1 cellular context compared by ENCODE assay signal in the genomic region with DNA sequence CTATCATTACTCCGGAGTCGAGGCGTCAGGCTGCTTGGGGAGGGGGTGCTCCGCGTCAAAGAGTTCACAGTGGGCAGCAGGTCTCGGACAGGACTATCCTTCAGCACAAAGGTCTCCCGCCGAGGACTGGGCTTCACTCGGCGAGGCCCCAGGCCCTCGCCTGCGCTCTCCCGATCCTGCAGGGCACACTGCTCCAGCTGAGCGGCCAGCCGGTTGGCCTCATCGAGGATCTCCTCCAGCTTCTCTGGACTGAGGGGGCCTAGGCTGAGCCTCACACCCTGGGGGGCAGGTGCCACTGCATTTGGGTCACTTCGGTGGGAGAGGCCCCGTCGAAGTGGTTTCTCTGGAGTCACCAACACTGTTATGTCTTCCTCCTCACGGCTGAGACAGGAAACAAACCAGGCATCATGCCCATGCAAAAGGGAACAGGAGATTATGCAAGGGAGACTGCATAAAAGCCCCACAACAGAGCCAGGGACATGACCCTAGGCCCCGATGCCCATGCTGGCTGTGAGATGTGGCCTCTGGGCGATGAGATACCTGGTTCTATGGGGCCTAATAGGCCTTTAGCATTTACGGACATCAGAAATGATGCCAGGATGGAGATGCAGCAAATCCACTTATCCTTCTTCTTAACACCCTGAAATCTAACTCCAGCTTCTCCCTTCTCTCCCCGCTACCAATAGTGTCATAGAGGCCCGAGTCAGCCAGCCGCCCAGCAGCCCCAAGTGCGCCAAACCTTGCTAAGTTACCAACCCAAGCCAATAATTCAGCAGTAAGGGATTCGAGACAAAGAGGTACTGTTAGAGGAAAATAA.
TF ChIP-seq lines count a peak whose summit lies in the region.

No MANE protein-coding gene starts in this region.

TF ChIP-seq in IMR-90, 13 proteins besides CTCF, POLR2A, EP300 and RAD21:
- TF ChIP-seq, protein P1, sequence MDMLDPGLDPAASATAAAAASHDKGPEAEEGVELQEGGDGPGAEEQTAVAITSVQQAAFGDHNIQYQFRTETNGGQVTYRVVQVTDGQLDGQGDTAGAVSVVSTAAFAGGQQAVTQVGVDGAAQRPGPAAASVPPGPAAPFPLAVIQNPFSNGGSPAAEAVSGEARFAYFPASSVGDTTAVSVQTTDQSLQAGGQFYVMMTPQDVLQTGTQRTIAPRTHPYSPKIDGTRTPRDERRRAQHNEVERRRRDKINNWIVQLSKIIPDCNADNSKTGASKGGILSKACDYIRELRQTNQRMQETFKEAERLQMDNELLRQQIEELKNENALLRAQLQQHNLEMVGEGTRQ (IDR thresholded peaks at IDR 0.05; ENCODE audit: low read depth, low read length): no peak
- TF ChIP-seq MAFK (IDR thresholded peaks at IDR 0.05; ENCODE audit: low read depth, low read length) (no peak), CEBPB (IDR thresholded peaks at IDR 0.05; ENCODE audit: low read depth, low read length) (no peak), CHD1 (IDR thresholded peaks at IDR 0.05; ENCODE audit: low read depth, low read length) (no peak), MXI1 (IDR thresholded peaks at IDR 0.05; ENCODE audit: borderline replicate concordance, low read depth, low read length) (no peak), FOS (IDR thresholded peaks at IDR 0.05; ENCODE audit: low read depth, low read length) (no peak), RCOR1 (IDR thresholded peaks at IDR 0.05; ENCODE audit: insufficient replicate concordance, low read length) (no peak)
